ENCODE assay signal across 1 cellular context in the genomic region with DNA sequence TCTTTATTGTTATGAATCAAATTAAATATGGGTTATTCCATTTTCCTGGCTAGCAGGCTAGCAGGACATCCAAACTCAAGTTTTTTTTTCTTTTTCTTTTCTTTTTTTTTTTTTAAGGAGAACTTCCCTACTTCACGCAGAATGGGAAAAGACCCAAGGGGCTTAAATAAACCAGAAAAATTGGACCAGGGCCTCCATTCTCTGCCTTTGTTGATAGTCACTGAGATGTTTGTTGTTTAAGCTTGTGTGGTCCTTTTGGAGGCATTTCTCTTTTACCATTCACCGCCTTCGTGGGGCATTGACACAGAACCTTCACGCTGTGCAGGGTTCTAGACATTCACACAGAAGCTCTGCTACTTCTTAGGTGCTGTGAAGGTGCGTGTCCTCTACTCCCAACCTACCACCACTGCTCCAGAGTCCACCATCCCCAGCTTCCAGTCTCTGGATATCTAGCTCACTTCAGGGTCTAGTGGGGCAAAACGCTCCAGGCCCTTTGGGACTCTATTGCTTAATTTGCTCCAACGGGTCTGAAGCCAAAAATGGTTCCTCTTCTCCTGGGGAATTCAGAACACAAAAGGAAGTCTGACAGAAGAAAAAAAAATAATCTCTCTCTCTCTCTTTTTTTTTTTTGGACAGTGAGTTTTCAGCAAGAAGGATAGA.
TF ChIP-seq lines count a peak whose summit lies in the region.

No MANE protein-coding gene starts in this region.

TF ChIP-seq in SK-N-SH, 30 proteins besides CTCF, POLR2A, EP300 and RAD21 (continued from another document):
- no peak for TF ChIP-seq ZBTB33 (IDR thresholded peaks at IDR 0.05; ENCODE audit: borderline replicate concordance, low read depth)
- TF ChIP-seq MXI1 (IDR thresholded peaks at IDR 0.05; ENCODE audit: low read depth, low read length): no peak
- TF ChIP-seq TCF12 (IDR thresholded peaks at IDR 0.05): no peak
- TF ChIP-seq, protein P1, sequence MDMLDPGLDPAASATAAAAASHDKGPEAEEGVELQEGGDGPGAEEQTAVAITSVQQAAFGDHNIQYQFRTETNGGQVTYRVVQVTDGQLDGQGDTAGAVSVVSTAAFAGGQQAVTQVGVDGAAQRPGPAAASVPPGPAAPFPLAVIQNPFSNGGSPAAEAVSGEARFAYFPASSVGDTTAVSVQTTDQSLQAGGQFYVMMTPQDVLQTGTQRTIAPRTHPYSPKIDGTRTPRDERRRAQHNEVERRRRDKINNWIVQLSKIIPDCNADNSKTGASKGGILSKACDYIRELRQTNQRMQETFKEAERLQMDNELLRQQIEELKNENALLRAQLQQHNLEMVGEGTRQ (IDR thresholded peaks at IDR 0.05; ENCODE audit: borderline replicate concordance, low read depth, low read length): no peak
- TF ChIP-seq, protein P2, sequence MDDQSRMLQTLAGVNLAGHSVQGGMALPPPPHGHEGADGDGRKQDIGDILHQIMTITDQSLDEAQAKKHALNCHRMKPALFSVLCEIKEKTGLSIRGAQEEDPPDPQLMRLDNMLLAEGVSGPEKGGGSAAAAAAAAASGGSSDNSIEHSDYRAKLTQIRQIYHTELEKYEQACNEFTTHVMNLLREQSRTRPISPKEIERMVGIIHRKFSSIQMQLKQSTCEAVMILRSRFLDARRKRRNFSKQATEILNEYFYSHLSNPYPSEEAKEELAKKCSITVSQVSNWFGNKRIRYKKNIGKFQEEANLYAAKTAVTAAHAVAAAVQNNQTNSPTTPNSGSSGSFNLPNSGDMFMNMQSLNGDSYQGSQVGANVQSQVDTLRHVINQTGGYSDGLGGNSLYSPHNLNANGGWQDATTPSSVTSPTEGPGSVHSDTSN (IDR thresholded peaks at IDR 0.05): no peak
- no peak for TF ChIP-seq FOXM1 (IDR thresholded peaks at IDR 0.05; ENCODE audit: low read depth)
- TF ChIP-seq FOSL2 (IDR thresholded peaks at IDR 0.05; ENCODE audit: borderline replicate concordance, low read depth): no peak
- no peak for TF ChIP-seq RFX5 (IDR thresholded peaks at IDR 0.05; ENCODE audit: low read length)
- no peak for TF ChIP-seq GABPA (IDR thresholded peaks at IDR 0.05; ENCODE audit: low read depth)
- TF ChIP-seq, protein P3, sequence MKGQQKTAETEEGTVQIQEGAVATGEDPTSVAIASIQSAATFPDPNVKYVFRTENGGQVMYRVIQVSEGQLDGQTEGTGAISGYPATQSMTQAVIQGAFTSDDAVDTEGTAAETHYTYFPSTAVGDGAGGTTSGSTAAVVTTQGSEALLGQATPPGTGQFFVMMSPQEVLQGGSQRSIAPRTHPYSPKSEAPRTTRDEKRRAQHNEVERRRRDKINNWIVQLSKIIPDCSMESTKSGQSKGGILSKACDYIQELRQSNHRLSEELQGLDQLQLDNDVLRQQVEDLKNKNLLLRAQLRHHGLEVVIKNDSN (IDR thresholded peaks at IDR 0.05; ENCODE audit: borderline replicate concordance, low read depth): no peak
TF ChIP-seq in SK-N-SH: peak in this region for 0.
